Comparison of ENCODE assay signal across 13 cellular contexts in genomic region chr5:39518516-39518915, GRCh38.
A peak's percentile ranks its signal among the peaks of the same experiment; 100 is the strongest.
DNase-seq lines count a peak whose midpoint lies in the region; ATAC-seq and TF ChIP-seq lines count a peak whose summit lies in the region.
"Had no signal": no experiment of that assay in that cellular context is flagged by ENCODE, and none has a peak within 500 bp of the region (broad histone marks: within the 10 kb centered on the region; RNA-seq: fewer than 3 reads in every experiment).

No MANE protein-coding gene starts in this region.

- peaks cover 10% of the 10 kb centered on the region for H3K27me3 Mint-ChIP-seq in activated CD4-positive, alpha-beta T cell treated with anti-CD3 and anti-CD28 coated beads for 36 hours

- no peak for ATAC-seq in GM18520 (IDR thresholded peaks at IDR 0.05; ENCODE audit: unreplicated experiment)
- ATAC-seq in activated CD4-positive, alpha-beta T cell treated with anti-CD3 and anti-CD28 coated beads for 36 hours: no peak
- ATAC-seq: activated T-cell treated with anti-CD3 and anti-CD28 coated beads, Interleukin-2, amount 50 U/mL, for 72 hours had no signal

- no peak overlapping the region for H3K4me3 Mint-ChIP-seq in activated CD4-positive, alpha-beta T cell treated with anti-CD3 and anti-CD28 coated beads for 36 hours
- H3K4me3 Mint-ChIP-seq: activated T-cell treated with anti-CD3 and anti-CD28 coated beads, Interleukin-2, amount 50 U/mL, for 72 hours; CD4-positive, CD25-positive, alpha-beta regulatory T cell had no signal

- H3K27me3 ChIP-seq in AG04450 (ENCODE audit: control insufficient read depth, insufficient read depth, low read length) (no peaks in the 10 kb centered on the region), HUES64 (ENCODE audit: insufficient read depth, low read length) (no peaks in the 10 kb centered on the region), muscle layer of duodenum (ENCODE audit: low read depth, low read length) (no peaks in the 10 kb centered on the region)

- H3K27ac ChIP-seq in AG04450 (ENCODE audit: low read depth, low read length) (peak overlapping the region; percentile 58), HUES64 (ENCODE audit: low read depth, low read length) (peak overlapping the region; percentile 51), muscle layer of duodenum (ENCODE audit: low read length) (peak overlapping the region; percentile 12), RWPE1 (no peak overlapping the region)
- H3K27ac ChIP-seq: thoracic aorta, VCaP had no signal

- peaks cover 32% of the 10 kb centered on the region for H3K4me1 ChIP-seq in HUES64 (ENCODE audit: insufficient read depth, low read length)
- H3K4me1 ChIP-seq in muscle layer of duodenum (ENCODE audit: control insufficient read depth in 1 of 2, insufficient read depth in 2 of 2, low read length in 2 of 2): peaks cover 0 to 26% of the 10 kb centered on the region in 2 donors

- no peak overlapping the region for H3K9ac ChIP-seq in HUES64 (ENCODE audit: low read depth, low read length)

- intact Hi-C loops in activated CD4-positive, alpha-beta T cell treated with anti-CD3 and anti-CD28 coated beads for 36 hours (cut with DNase I, micrococcal nuclease): no loop called here

- WGBS in HUES64: 19% methylated on average over 3 of the region's 3 CpGs

- no peak overlapping the region for H3K4me3 ChIP-seq in AG04450 (ENCODE audit: low read depth, low read length)
- no peak overlapping the region for H3K4me3 ChIP-seq in HUES64 (ENCODE audit: low read length)
- no peak overlapping the region for H3K4me3 ChIP-seq in cardiac fibroblast (replicated peaks in 1 of 2; ENCODE audit: low read depth in 2 of 2, low read length in 2 of 2)
- H3K4me3 ChIP-seq in muscle layer of duodenum (ENCODE audit: low read depth in 1 of 2, low read length in 2 of 2): no peak overlapping the region
- H3K4me3 ChIP-seq: thoracic aorta had no signal

- H3K36me3 ChIP-seq in HUES64 (ENCODE audit: insufficient read depth, low read length): no peaks in the 10 kb centered on the region
- no peaks in the 10 kb centered on the region for H3K36me3 ChIP-seq in muscle layer of duodenum (ENCODE audit: control insufficient read depth in 1 of 2, insufficient read depth in 2 of 2, low read length in 2 of 2)
- H3K36me3 ChIP-seq: thoracic aorta had no signal

- no peak overlapping the region for H3K27ac Mint-ChIP-seq in activated CD4-positive, alpha-beta T cell treated with anti-CD3 and anti-CD28 coated beads for 36 hours
- H3K27ac Mint-ChIP-seq: activated T-cell treated with anti-CD3 and anti-CD28 coated beads, Interleukin-2, amount 50 U/mL, for 72 hours; CD4-positive, CD25-positive, alpha-beta regulatory T cell had no signal

- H3K9me3 ChIP-seq in AG04450 (ENCODE audit: control insufficient read depth, insufficient read depth, low read length) (no peaks in the 10 kb centered on the region), HUES64 (ENCODE audit: insufficient read depth, low read depth, low read length) (no peaks in the 10 kb centered on the region), muscle layer of duodenum (ENCODE audit: control insufficient read depth in 1 of 2, low read length in 2 of 2) (no peaks in the 10 kb centered on the region)
- H3K9me3 ChIP-seq: thoracic aorta had no signal

- POLR2A ChIA-PET in AG04450 (lab: Yijun Ruan, JAX): interaction anchor here (0.8 to 3.9 kb wide), 4 partner anchors 15 to 94 kb away, joined by 3 to 75 read pairs (median 5); partner anchors contain the start of gene DAB2
- POLR2A ChIA-PET in RWPE1 (lab: Yijun Ruan, JAX; ENCODE audit: low non-redundant PET): no interaction called here
- POLR2A ChIA-PET in activated CD4-positive, alpha-beta T cell treated with anti-CD3 and anti-CD28 coated beads for 36 hours (lab: Charles Lee): no interaction called here

- TF ChIP-seq CTCF in AG04450 (IDR thresholded peaks at IDR 0.05; ENCODE audit: low read depth, low read length) (no peak), cardiac fibroblast (IDR thresholded peaks at IDR 0.05; ENCODE audit: low read depth, low read length) (no peak), RWPE1 (conservative IDR thresholded peaks at IDR 0.05; ENCODE audit: low read depth) (no peak)

- no peaks in the 10 kb centered on the region for H3K9me3 Mint-ChIP-seq in activated CD4-positive, alpha-beta T cell treated with anti-CD3 and anti-CD28 coated beads for 36 hours (ENCODE audit: low read depth)
- H3K9me3 Mint-ChIP-seq: CD4-positive, CD25-positive, alpha-beta regulatory T cell had no signal

- CTCF ChIA-PET in AG04450 (lab: Charles Lee) (interaction anchor here (0.9 to 2.1 kb wide), 5 partner anchors 29 to 142 kb away, joined by 3 to 15 read pairs (median 8); partner anchors contain the start of gene DAB2), RWPE1 (lab: Yijun Ruan, JAX) (no interaction called here)
- CTCF ChIA-PET in activated CD4-positive, alpha-beta T cell treated with anti-CD3 and anti-CD28 coated beads for 36 hours (lab: Charles Lee): interaction anchor here (1.0 to 1.3 kb wide), 2 partner anchors 29 kb away, joined by 4 to 8 read pairs; no protein-coding TSS in a partner anchor

- H3K4me1 Mint-ChIP-seq in activated CD4-positive, alpha-beta T cell treated with anti-CD3 and anti-CD28 coated beads for 36 hours: no peaks in the 10 kb centered on the region
- H3K4me1 Mint-ChIP-seq: CD4-positive, CD25-positive, alpha-beta regulatory T cell had no signal

- H3K36me3 Mint-ChIP-seq in activated CD4-positive, alpha-beta T cell treated with anti-CD3 and anti-CD28 coated beads for 36 hours (ENCODE audit: low read depth): no peaks in the 10 kb centered on the region
- H3K36me3 Mint-ChIP-seq: CD4-positive, CD25-positive, alpha-beta regulatory T cell had no signal

- DNase-seq in AG04450 (ENCODE audit: low read depth, low spot score) (peak; percentile 68), cardiac fibroblast (ENCODE audit: low read depth in 2 of 2) (peak; percentile 85 to 90), RWPE1 (ENCODE audit: low spot score) (no peak), 8988T (no peak)
- no peak for DNase-seq in activated CD4-positive, alpha-beta T cell treated with anti-CD3 and anti-CD28 coated beads for 36 hours
- DNase-seq: activated T-cell treated with anti-CD3 and anti-CD28 coated beads, Interleukin-2, amount 50 U/mL, for 72 hours; CD4-positive, CD25-positive, alpha-beta regulatory T cell; RPMI8226 had no signal

Comparison
In these comparisons a context has a peak if more than half of its experiments do, and no peak if none do; other contexts are left out.
1. DNase-seq: peak in AG04450 (single experiment) and cardiac fibroblast (2 of 2); none in RWPE1 (single experiment), activated CD4-positive, alpha-beta T cell treated with anti-CD3 and anti-CD28 coated beads for 36 hours (single experiment) and 8988T (single experiment).